In genomic region chr2:214310319-214310718, GRCh38 we compare ENCODE assay signal across 9 cellular contexts.
DNase-seq lines count a peak whose midpoint lies in the region; ATAC-seq and TF ChIP-seq lines count a peak whose summit lies in the region.
"Had no signal": no experiment of that assay in that cellular context is flagged by ENCODE, and none has a peak within 500 bp of the region (broad histone marks: within the 10 kb centered on the region; RNA-seq: fewer than 3 reads in every experiment).

No MANE protein-coding gene starts in this region.

- CTCF ChIA-PET in AG04450 (lab: Charles Lee), result interaction anchor here (0.5 to 1.0 kb wide), 5 partner anchors 10 to 959 kb away, joined by 3 to 7 read pairs (median 3); no protein-coding TSS in a partner anchor

- TF ChIP-seq CTCF in AG04450 (IDR thresholded peaks at IDR 0.05; ENCODE audit: low read depth, low read length) (peak; percentile 30; the same call in 1 of the 2 replicates), brain microvascular endothelial cell (IDR thresholded peaks at IDR 0.05; ENCODE audit: low read depth, low read length, missing control alignments) (peak; percentile 54)

- H3K9me3 Mint-ChIP-seq in activated T-helper 2 cell treated with anti-CD3 and anti-CD28 coated beads, Interferon-gamma antibody, Interleukin-2, Interleukin-4, amounts not matched to agents 10 μg/mL and 5 μg/mL and 100 μg/mL, durations not matched to agents 14 hours and 24 hours and 36 hours, result no peaks in the 10 kb centered on the region
- H3K9me3 Mint-ChIP-seq in activated T-cell treated with anti-CD3 and anti-CD28 coated beads, Interleukin-2, amount 50 U/mL, for 72 hours, result peaks cover 7 to 14% of the 10 kb centered on the region in 2 donors

- no peaks in the 10 kb centered on the region for H3K36me3 Mint-ChIP-seq in activated T-helper 2 cell treated with anti-CD3 and anti-CD28 coated beads, Interferon-gamma antibody, Interleukin-2, Interleukin-4, amounts not matched to agents 10 μg/mL and 5 μg/mL and 100 μg/mL, durations not matched to agents 14 hours and 24 hours and 36 hours (ENCODE audit: low read depth)
- peaks cover 0 to 4% of the 10 kb centered on the region in 2 donors for H3K36me3 Mint-ChIP-seq in activated T-cell treated with anti-CD3 and anti-CD28 coated beads, Interleukin-2, amount 50 U/mL, for 72 hours (ENCODE audit: insufficient read depth in 2 of 2)

- DNase-seq in AG04450 (ENCODE audit: low read depth, low spot score) (no peak), brain microvascular endothelial cell (no peak), DMS79 treated with DMSO at 0.1 percent for 48 hours (lab: John Stamatoyannopoulos, UW) (no peak), cerebellar nuclear complex (lab: John Stamatoyannopoulos, UW) (no peak)
- no peak for DNase-seq in activated T-helper 2 cell treated with anti-CD3 and anti-CD28 coated beads, Interferon-gamma antibody, Interleukin-2, Interleukin-4, amounts not matched to agents 10 μg/mL and 5 μg/mL and 100 μg/mL, durations not matched to agents 14 hours and 24 hours and 36 hours (ENCODE audit: low spot score)
- no peak for DNase-seq in activated T-cell treated with anti-CD3 and anti-CD28 coated beads, Interleukin-2, amount 50 U/mL, for 72 hours

- no peaks in the 10 kb centered on the region for H3K9me3 ChIP-seq in AG04450 (ENCODE audit: control insufficient read depth, insufficient read depth, low read length)
- H3K9me3 ChIP-seq: BLaER1 had no signal

- no peak overlapping the region for H3K27ac ChIP-seq in AG04450 (ENCODE audit: low read depth, low read length)
- no peak overlapping the region for H3K27ac ChIP-seq in brain microvascular endothelial cell
- H3K27ac ChIP-seq: BLaER1 had no signal

- intact Hi-C loops in activated T-helper 2 cell treated with anti-CD3 and anti-CD28 coated beads, Interferon-gamma antibody, Interleukin-2, Interleukin-4, amounts not matched to agents 10 μg/mL and 5 μg/mL and 100 μg/mL, durations not matched to agents 14 hours and 24 hours and 36 hours (cut with micrococcal nuclease), result no loop called here

- no peaks in the 10 kb centered on the region for H3K27me3 ChIP-seq in AG04450 (ENCODE audit: control insufficient read depth, insufficient read depth, low read length)
- no peaks in the 10 kb centered on the region for H3K27me3 ChIP-seq in brain microvascular endothelial cell (replicated peaks)
- H3K27me3 ChIP-seq: BLaER1 had no signal

- POLR2A ChIA-PET in AG04450 (lab: Yijun Ruan, JAX), result no interaction called here

- H3K4me3 ChIP-seq in AG04450 (ENCODE audit: low read depth, low read length), result no peak overlapping the region
- no peak overlapping the region for H3K4me3 ChIP-seq in brain microvascular endothelial cell (ENCODE audit: low read depth, low read length)
- H3K4me3 ChIP-seq: BLaER1 had no signal

- no peak overlapping the region for H3K27ac Mint-ChIP-seq in activated T-helper 2 cell treated with anti-CD3 and anti-CD28 coated beads, Interferon-gamma antibody, Interleukin-2, Interleukin-4, amounts not matched to agents 10 μg/mL and 5 μg/mL and 100 μg/mL, durations not matched to agents 14 hours and 24 hours and 36 hours
- no peak overlapping the region for H3K27ac Mint-ChIP-seq in activated T-cell treated with anti-CD3 and anti-CD28 coated beads, Interleukin-2, amount 50 U/mL, for 72 hours

- H3K27me3 Mint-ChIP-seq in activated T-helper 2 cell treated with anti-CD3 and anti-CD28 coated beads, Interferon-gamma antibody, Interleukin-2, Interleukin-4, amounts not matched to agents 10 μg/mL and 5 μg/mL and 100 μg/mL, durations not matched to agents 14 hours and 24 hours and 36 hours (ENCODE audit: low read depth), result no peaks in the 10 kb centered on the region
- no peaks in the 10 kb centered on the region for H3K27me3 Mint-ChIP-seq in activated T-cell treated with anti-CD3 and anti-CD28 coated beads, Interleukin-2, amount 50 U/mL, for 72 hours (ENCODE audit: low read depth)

- no peaks in the 10 kb centered on the region for H3K36me3 ChIP-seq in brain microvascular endothelial cell (replicated peaks)
- H3K36me3 ChIP-seq: BLaER1 had no signal

- no peaks in the 10 kb centered on the region for H3K4me1 Mint-ChIP-seq in activated T-helper 2 cell treated with anti-CD3 and anti-CD28 coated beads, Interferon-gamma antibody, Interleukin-2, Interleukin-4, amounts not matched to agents 10 μg/mL and 5 μg/mL and 100 μg/mL, durations not matched to agents 14 hours and 24 hours and 36 hours (ENCODE audit: low read depth)
- no peaks in the 10 kb centered on the region for H3K4me1 Mint-ChIP-seq in activated T-cell treated with anti-CD3 and anti-CD28 coated beads, Interleukin-2, amount 50 U/mL, for 72 hours (ENCODE audit: low read depth)

- ATAC-seq in GM19043 (IDR thresholded peaks at IDR 0.05; ENCODE audit: low read depth, unreplicated experiment), result peak; percentile 44
- peak; percentile 68 for ATAC-seq in HG03097 (IDR thresholded peaks at IDR 0.05; ENCODE audit: low FRiP score, unreplicated experiment)
- ATAC-seq in activated T-cell treated with anti-CD3 and anti-CD28 coated beads, Interleukin-2, amount 50 U/mL, for 72 hours (replicated peaks in 1 of 2), result no peak

- H3K4me3 Mint-ChIP-seq in activated T-helper 2 cell treated with anti-CD3 and anti-CD28 coated beads, Interferon-gamma antibody, Interleukin-2, Interleukin-4, amounts not matched to agents 10 μg/mL and 5 μg/mL and 100 μg/mL, durations not matched to agents 14 hours and 24 hours and 36 hours (ENCODE audit: low read depth), result no peak overlapping the region
- H3K4me3 Mint-ChIP-seq in activated T-cell treated with anti-CD3 and anti-CD28 coated beads, Interleukin-2, amount 50 U/mL, for 72 hours, result no peak overlapping the region

- in situ Hi-C loops in brain microvascular endothelial cell (cut with HindIII; ENCODE audit: low pct_ligation_motif_present, low sequenced_read_pairs), result no loop called here

Comparison
In these comparisons a context has a peak if more than half of its experiments do, and no peak if none do; other contexts are left out.
1. ATAC-seq: peak in GM19043 (single experiment) and HG03097 (single experiment); none in activated T-cell treated with anti-CD3 and anti-CD28 coated beads, Interleukin-2, amount 50 U/mL, for 72 hours (0 of 2).